ENCODE assay signal across 12 cellular contexts in the genomic region with DNA sequence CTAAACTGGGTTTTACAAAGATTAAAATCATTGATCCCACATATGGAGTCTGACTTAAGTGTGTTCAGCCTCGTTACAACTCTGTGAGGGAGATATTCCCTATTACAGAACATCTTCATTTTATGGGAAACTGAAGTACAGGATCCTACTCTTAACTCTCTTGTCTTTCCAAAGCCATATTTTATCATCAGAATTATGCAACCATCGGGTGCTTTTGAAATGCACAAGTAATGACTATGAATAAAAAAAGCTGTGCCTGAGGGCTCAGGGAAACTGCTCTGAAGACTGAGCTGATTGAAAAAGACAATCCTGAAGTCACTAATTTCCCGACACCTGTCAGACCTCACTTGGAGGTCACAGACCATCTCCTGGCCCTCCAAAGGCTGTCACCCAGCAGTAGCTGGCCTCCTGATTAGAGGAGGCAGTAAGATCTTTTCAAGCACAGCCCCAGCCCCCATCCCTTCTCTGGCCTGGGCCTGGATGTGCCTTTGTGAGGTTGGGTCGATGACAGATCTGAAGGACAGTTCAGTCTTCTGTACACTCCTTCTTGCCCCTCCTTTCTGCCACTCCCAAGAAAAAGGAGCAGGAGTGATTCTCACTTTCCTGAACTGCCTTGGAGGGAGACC. TPM values are rescaled to one million over a fixed set of nuclear protein-coding genes. Genes with fewer than 3 reads are reported as not detected.
DNase-seq lines count a peak whose midpoint lies in the region; TF ChIP-seq lines count a peak whose summit lies in the region.
"Had no signal": no experiment of that assay in that cellular context is flagged by ENCODE, and none has a peak within 500 bp of the region (broad histone marks: within the 10 kb centered on the region; RNA-seq: fewer than 3 reads in every experiment).

No MANE protein-coding gene starts in this region.

- no peak overlapping the region for H3K18ac ChIP-seq in trophoblast cell (ENCODE audit: low read length)

- no peak overlapping the region for H3K23ac ChIP-seq in trophoblast cell (ENCODE audit: low read length)

- peaks cover 37% of the 10 kb centered on the region for H3K36me3 ChIP-seq in OCI-LY7 (ENCODE audit: insufficient read depth, low read length)
- H3K36me3 ChIP-seq in trophoblast cell (ENCODE audit: control insufficient read depth in 1 of 2, insufficient read depth in 2 of 2, low read length in 2 of 2): no peaks in the 10 kb centered on the region
- H3K36me3 ChIP-seq: spleen had no signal

- no peak overlapping the region for H3K4me3 ChIP-seq in OCI-LY7 (ENCODE audit: low read depth, low read length, poor library complexity, severe bottlenecking)
- no peak overlapping the region for H3K4me3 ChIP-seq in trophoblast cell (ENCODE audit: low read depth, low read length)
- H3K4me3 ChIP-seq: spleen had no signal

- H2AFZ ChIP-seq in OCI-LY7 (ENCODE audit: low read length): no peak overlapping the region
- H2AFZ ChIP-seq in trophoblast cell (ENCODE audit: insufficient read depth, low read length, poor library complexity): no peak overlapping the region

- H3K4me2 ChIP-seq in OCI-LY7 (ENCODE audit: low read length) (peak overlapping the region; percentile 17), trophoblast cell (ENCODE audit: low read length) (no peak overlapping the region)

- H2BK120ac ChIP-seq in trophoblast cell (ENCODE audit: insufficient read depth, low read length, poor library complexity): no peak overlapping the region

- POLR2A ChIA-PET in OCI-LY7 (lab: Charles Lee): no interaction called here

- H3K4ac ChIP-seq in trophoblast cell (ENCODE audit: low read depth, low read length): peak overlapping the region; percentile 20

- H3K14ac ChIP-seq in trophoblast cell (ENCODE audit: low read length): no peak overlapping the region

- DNase-seq in AML-193 (lab: John Stamatoyannopoulos, UW) (peak; percentile 58 to 63), OCI-LY7 (ENCODE audit: low spot score) (no peak), fibroblast of gingiva (ENCODE audit: low read depth) (peak; percentile 33), trophoblast cell (peak in 1 of 2 donors; percentile 48), NCI-H1048 (lab: John Stamatoyannopoulos, UW) (no peak), T-helper 2 cell (no peak), D341Med (ENCODE audit: low spot score) (no peak), NCI-H1105 (lab: John Stamatoyannopoulos, UW) (no peak)
- DNase-seq: activated T-cell treated with anti-CD3 and anti-CD28 coated beads, Interleukin-2, amount 50 U/mL, for 72 hours; NCI-H2171; spleen; stimulated activated CD8-positive, alpha-beta memory T cell treated with anti-CD3 and anti-CD28 coated beads, Interleukin-4, amount 100 ng/mL, for 48 hours had no signal

- H3K27me3 ChIP-seq in trophoblast cell (ENCODE audit: insufficient read depth, low read length): no peaks in the 10 kb centered on the region
- H3K27me3 ChIP-seq: spleen had no signal

- no peak overlapping the region for H3K27ac ChIP-seq in OCI-LY7 (ENCODE audit: low read depth, low read length, poor library complexity, severe bottlenecking)
- H3K27ac ChIP-seq in trophoblast cell (ENCODE audit: low read depth, low read length): no peak overlapping the region
- H3K27ac ChIP-seq: spleen had no signal

- peaks cover 53% of the 10 kb centered on the region for H4K20me1 ChIP-seq in OCI-LY7 (ENCODE audit: insufficient read depth, low read length)

- no peak overlapping the region for H2BK12ac ChIP-seq in trophoblast cell (ENCODE audit: low read length)

- no peak overlapping the region for H2AK5ac ChIP-seq in trophoblast cell (ENCODE audit: low read length)

- H3K79me1 ChIP-seq in trophoblast cell (ENCODE audit: low read length): no peaks in the 10 kb centered on the region

- no peak overlapping the region for H4K8ac ChIP-seq in trophoblast cell (ENCODE audit: low read depth, low read length)

- intact Hi-C loops in OCI-LY7 (cut with micrococcal nuclease; ENCODE audit: unreplicated experiment): no loop called here

- no peak overlapping the region for H3K9ac ChIP-seq in trophoblast cell (ENCODE audit: low read length)

- no peak overlapping the region for H4K12ac ChIP-seq in trophoblast cell (ENCODE audit: low read depth, low read length)

- H4K91ac ChIP-seq in trophoblast cell (ENCODE audit: low read depth, low read length): no peak overlapping the region

- no peaks in the 10 kb centered on the region for H3K9me2 ChIP-seq in OCI-LY7 (ENCODE audit: insufficient read depth, low read length)

- no CpG with 5 or more reads among the region's 4 CpGs for WGBS in trophoblast cell (ENCODE audit: extremely low coverage, insufficient coverage, insufficient read length)

- no TSS peak for BruUV-seq in OCI-LY7 (replicated peaks; lab: Mats Ljungman, UMichigan)

- no peak overlapping the region for H2BK5ac ChIP-seq in trophoblast cell (ENCODE audit: low read depth, low read length, poor library complexity)

- peaks cover 49% of the 10 kb centered on the region for H3K4me1 ChIP-seq in OCI-LY7 (ENCODE audit: insufficient read depth, low read length, poor library complexity, severe bottlenecking)
- H3K4me1 ChIP-seq in trophoblast cell (ENCODE audit: control insufficient read depth in 1 of 2, insufficient read depth in 2 of 2, low read length in 2 of 2): peaks cover 0 to 6% of the 10 kb centered on the region in 2 experiments

- no peaks in the 10 kb centered on the region for H3K9me3 ChIP-seq in OCI-LY7 (ENCODE audit: low read length)
- H3K9me3 ChIP-seq in trophoblast cell (ENCODE audit: insufficient read depth, low read depth, low read length): no peaks in the 10 kb centered on the region
- H3K9me3 ChIP-seq: spleen had no signal

- CTCF ChIA-PET in OCI-LY7 (lab: Charles Lee; ENCODE audit: unreplicated experiment): no interaction called here

- no peak for TF ChIP-seq CTCF in OCI-LY7 (conservative IDR thresholded peaks at IDR 0.05; ENCODE audit: low read length)

- H3K79me2 ChIP-seq in OCI-LY7 (ENCODE audit: insufficient read depth, low read depth, low read length) (peaks cover 100% of the 10 kb centered on the region), trophoblast cell (ENCODE audit: control insufficient read depth, insufficient read depth, low read length, poor library complexity) (peaks cover 2% of the 10 kb centered on the region)

RNA-seq across cellular contexts. Expression of a gene that starts 5.6 kb away (rescaled TPM):
- 49.0 and 56.2 TPM in 2 replicates for total RNA-seq in OCI-LY7 (2014; rRNA removed; shearing (Covaris generic))
- 40.0 and 41.8 TPM in 2 replicates for total RNA-seq in OCI-LY7 (2022)
- 8.6 and 9.2 TPM in 2 replicates for polyA plus RNA-seq in trophoblast cell (2013)

Comparison
In these comparisons a context has a peak if more than half of its experiments do, and no peak if none do; other contexts are left out.
1. DNase-seq: peak in AML-193 (2 of 2) and fibroblast of gingiva (single experiment); none in OCI-LY7 (single experiment), NCI-H1048 (single experiment), T-helper 2 cell (0 of 5), D341Med (single experiment) and NCI-H1105 (single experiment).